24 cellular contexts compared by ENCODE assay signal in genomic region chr11:96607890-96608558, GRCh38.
DNase-seq lines count a peak whose midpoint lies in the region; TF ChIP-seq lines count a peak whose summit lies in the region.
"Had no signal": no experiment of that assay in that cellular context is flagged by ENCODE, and none has a peak within 500 bp of the region (broad histone marks: within the 10 kb centered on the region; RNA-seq: fewer than 3 reads in every experiment).

No MANE protein-coding gene starts in this region.

- peaks cover 15% of the 10 kb centered on the region for H3K4me1 ChIP-seq in iPS-18a (ENCODE audit: control insufficient read depth, low read depth, low read length)
- H3K4me1 ChIP-seq in smooth muscle cell (ENCODE audit: low read depth) = no peaks in the 10 kb centered on the region
- H3K4me1 ChIP-seq: left ventricle myocardium inferior, prostate gland had no signal

- H3K27ac ChIP-seq in iPS-18a (ENCODE audit: low read length) (no peak overlapping the region), smooth muscle cell (ENCODE audit: low read depth) (no peak overlapping the region)
- H3K27ac ChIP-seq: C4-2B, dorsolateral prefrontal cortex, left ventricle myocardium inferior, prostate gland, SJCRH30, skin epidermis had no signal

- DNase-seq in ELR (ENCODE audit: low read depth) = peak; percentile 20
- peak; percentile 47 for DNase-seq in NB4 (ENCODE audit: low read depth)
- DNase-seq in astrocyte of the hippocampus (ENCODE audit: low read depth, low spot score) = peak; percentile 7
- no peak for DNase-seq in GM19240 (ENCODE audit: insufficient read length, low spot score)
- DNase-seq in smooth muscle cell (lab: John Stamatoyannopoulos, UW; ENCODE audit: unreplicated experiment) = no peak
- DNase-seq in amniotic stem cell (lab: John Stamatoyannopoulos, UW) = no peak
- DNase-seq in NCI-H2171 treated with DMSO at 0.1 percent for 48 hours (lab: John Stamatoyannopoulos, UW) = no peak
- DNase-seq: activated CD8-positive, alpha-beta T cell treated with anti-CD3 and anti-CD28 coated beads, Interleukin-2, amount 10 ng/mL, durations not matched to agents 7 days and 5 days; activated naive CD4-positive, alpha-beta T cell treated with anti-CD3 and anti-CD28 coated beads for 36 hours; activated T-cell treated with anti-CD3 and anti-CD28 coated beads, Interleukin-2, amount 50 U/mL, for 48 hours; anterior cingulate cortex; central memory CD4-positive, alpha-beta T cell; dorsolateral prefrontal cortex; left ventricle myocardium inferior; NCI-H1417 treated with DMSO at 0.1 percent for 48 hours; NCI-H2171; NCI-H526 treated with DMSO at 0.1 percent for 48 hours; SJCRH30; stimulated activated naive CD4-positive, alpha-beta T cell; T-helper 2 cell had no signal

- H3K27me3 ChIP-seq in iPS-18a (ENCODE audit: control insufficient read depth, insufficient read depth, low read length) (peaks cover 34% of the 10 kb centered on the region), smooth muscle cell (ENCODE audit: low read depth) (no peaks in the 10 kb centered on the region)
- H3K27me3 ChIP-seq: dorsolateral prefrontal cortex, SJCRH30 had no signal

- 56% methylated on average over 3 of the region's 3 CpGs for WGBS in smooth muscle cell (ENCODE audit: low lambda C conversion rate)

- H3K9ac ChIP-seq in iPS-18a (ENCODE audit: low read length) = no peak overlapping the region
- H3K9ac ChIP-seq in smooth muscle cell (ENCODE audit: low read depth) = no peak overlapping the region

- H3K4me3 ChIP-seq in NB4 (ENCODE audit: low read depth, low read length) (no peak overlapping the region), iPS-18a (ENCODE audit: low read length) (peak overlapping the region; percentile 25), smooth muscle cell (no peak overlapping the region)
- H3K4me3 ChIP-seq: dorsolateral prefrontal cortex, left ventricle myocardium inferior, prostate gland, SJCRH30, skin epidermis had no signal

- no peaks in the 10 kb centered on the region for H3K79me2 ChIP-seq in smooth muscle cell (ENCODE audit: low read depth)

- TF ChIP-seq POLR2A in NB4 (IDR thresholded peaks at IDR 0.05; ENCODE audit: extremely low read depth, insufficient read length) = no peak

- H3F3A ChIP-seq in smooth muscle cell (ENCODE audit: low read depth) = no peaks in the 10 kb centered on the region

- no peak overlapping the region for H3K4me2 ChIP-seq in smooth muscle cell

- no peak for TF ChIP-seq CTCF in NB4 (IDR thresholded peaks at IDR 0.05; ENCODE audit: low read depth, low read length)
- TF ChIP-seq CTCF in smooth muscle cell (IDR thresholded peaks at IDR 0.05; ENCODE audit: borderline replicate concordance, insufficient read depth, poor library complexity, severe bottlenecking) = no peak

- no peaks in the 10 kb centered on the region for H3K36me3 ChIP-seq in iPS-18a (ENCODE audit: control insufficient read depth, low read depth, low read length)
- no peaks in the 10 kb centered on the region for H3K36me3 ChIP-seq in smooth muscle cell (ENCODE audit: low read depth)
- H3K36me3 ChIP-seq: left ventricle myocardium inferior, prostate gland, SJCRH30 had no signal

- H2AFZ ChIP-seq in smooth muscle cell (ENCODE audit: low read depth) = no peak overlapping the region

- no peaks in the 10 kb centered on the region for H4K20me1 ChIP-seq in smooth muscle cell (ENCODE audit: low read depth)

- H3K9me3 ChIP-seq in iPS-18a (ENCODE audit: control insufficient read depth, low read depth, low read length) (no peaks in the 10 kb centered on the region), smooth muscle cell (replicated peaks; ENCODE audit: low read depth) (no peaks in the 10 kb centered on the region)
- H3K9me3 ChIP-seq: prostate gland, SJCRH30 had no signal

Comparison
In these comparisons a context has a peak if more than half of its experiments do, and no peak if none do; other contexts are left out.
1. DNase-seq: peak in ELR (single experiment), NB4 (single experiment) and astrocyte of the hippocampus (single experiment); none in GM19240 (single experiment), smooth muscle cell (single experiment), amniotic stem cell (single experiment) and NCI-H2171 treated with DMSO at 0.1 percent for 48 hours (single experiment).